8 cellular contexts compared by ENCODE assay signal in genomic region chr5:77852068-77852513, GRCh38.
DNase-seq lines count a peak whose midpoint lies in the region; ATAC-seq and TF ChIP-seq lines count a peak whose summit lies in the region.

No MANE protein-coding gene starts in this region.

- H3K4me3 ChIP-seq in heart right ventricle (peak overlapping the region; percentile 32 to 70 (median 63)), mononuclear cell (ENCODE audit: low read length) (peak overlapping the region; percentile 33), urinary bladder (ENCODE audit: low read depth, low read length) (peak overlapping the region; percentile 55)

- H3K27me3 ChIP-seq in heart right ventricle: peaks cover 0 to 61% (median 19%) of the 10 kb centered on the region in 7 donors
- H3K27me3 ChIP-seq in mononuclear cell (ENCODE audit: insufficient read depth, low read length): peaks cover 77% of the 10 kb centered on the region

- no peaks in the 10 kb centered on the region for H3K36me3 ChIP-seq in heart right ventricle
- no peaks in the 10 kb centered on the region for H3K36me3 ChIP-seq in urinary bladder (ENCODE audit: insufficient read depth)

- TF ChIP-seq CTCF in heart right ventricle (IDR thresholded peaks at IDR 0.05): no peak

- DNase-seq in heart right ventricle: no peak
- DNase-seq in cardiac septum (ENCODE audit: low spot score): no peak
- peak; percentile 24 for DNase-seq in cerebellar cortex (ENCODE audit: low spot score)
- no peak for DNase-seq in dermis blood vessel endothelial cell
- DNase-seq in NCI-H1105 treated with DMSO at 0.1 percent for 48 hours (lab: John Stamatoyannopoulos, UW): no peak

- H3K9me3 ChIP-seq in heart right ventricle: no peaks in the 10 kb centered on the region
- no peaks in the 10 kb centered on the region for H3K9me3 ChIP-seq in mononuclear cell (ENCODE audit: low read depth, low read length)

- ATAC-seq in heart right ventricle (no peak), HG02642 (IDR thresholded peaks at IDR 0.05; ENCODE audit: poor library complexity, unreplicated experiment) (no peak)

- intact Hi-C loops in heart right ventricle (cut with DNase I) (no loop called here), cardiac septum (cut with DNase I) (no loop called here)

- peak overlapping the region in 5 of 10 donors; percentile 20 to 55 (median 25) for H3K27ac ChIP-seq in heart right ventricle
- H3K27ac ChIP-seq in urinary bladder (ENCODE audit: low read depth): no peak overlapping the region

- 1 to 3% methylated on average over 13 of the region's 13 CpGs for whole genome bisulfite sequencing in heart right ventricle, 2 donors
- 3% methylated on average over 13 of the region's 13 CpGs for WGBS in urinary bladder

- H3K4me1 ChIP-seq in heart right ventricle (peaks cover 0 to 22% (median 7%) of the 10 kb centered on the region in 9 donors), mononuclear cell (ENCODE audit: insufficient read depth, low read length) (peaks cover 22% of the 10 kb centered on the region), urinary bladder (ENCODE audit: insufficient read depth) (no peaks in the 10 kb centered on the region)
